10 cellular contexts compared by ENCODE assay signal in the genomic region with DNA sequence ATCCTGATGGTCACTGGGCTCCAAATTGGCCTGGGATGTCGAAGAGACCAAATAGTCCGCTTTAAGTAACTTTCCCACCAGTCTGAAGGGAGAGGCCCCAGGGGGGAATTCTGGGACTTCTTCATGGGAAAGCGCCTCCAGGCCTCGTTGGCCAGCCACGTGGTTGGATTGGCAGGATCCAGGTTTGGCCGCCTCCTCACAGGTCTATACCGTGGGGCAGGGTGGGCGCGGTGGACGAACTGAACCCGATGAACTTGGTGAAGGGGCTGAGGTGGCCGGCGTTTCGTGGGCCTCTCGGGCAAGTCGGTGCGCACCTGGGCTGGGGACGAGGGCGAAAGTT. TPM values are rescaled to one million over a fixed set of nuclear protein-coding genes. Genes with fewer than 3 reads are reported as not detected.
DNase-seq lines count a peak whose midpoint lies in the region; ATAC-seq and TF ChIP-seq lines count a peak whose summit lies in the region.
"Had no signal": no experiment of that assay in that cellular context is flagged by ENCODE, and none has a peak within 500 bp of the region (broad histone marks: within the 10 kb centered on the region; RNA-seq: fewer than 3 reads in every experiment).

No MANE protein-coding gene starts in this region.

- TF ChIP-seq CTCF in BE2C (IDR thresholded peaks at IDR 0.05; ENCODE audit: low read depth, low read length) (no peak), LNCaP clone FGC (IDR thresholded peaks at IDR 0.05; ENCODE audit: control insufficient read depth, extremely low read depth, insufficient read depth) (no peak), nephron (IDR thresholded peaks at IDR 0.05; ENCODE audit: unreplicated experiment in 3 of 3) (no peak)

- peak overlapping the region in 1 of 2 donors; percentile 42 for H3K27ac Mint-ChIP-seq in effector memory CD8-positive, alpha-beta T cell
- H3K27ac Mint-ChIP-seq in nephron = no peak overlapping the region

- H3K4me3 ChIP-seq in BE2C (ENCODE audit: low read depth, low read length) (peak overlapping the region; percentile 59), LNCaP clone FGC (ENCODE audit: low read depth, low read length) (peak overlapping the region; percentile 58)
- H3K4me3 ChIP-seq: mucosa of descending colon had no signal

- no peak for ATAC-seq in effector memory CD8-positive, alpha-beta T cell (replicated peaks)

- H3K27me3 Mint-ChIP-seq in effector memory CD8-positive, alpha-beta T cell = peaks cover 68 to 94% of the 10 kb centered on the region in 2 donors
- H3K27me3 Mint-ChIP-seq in nephron (ENCODE audit: low read depth) = peaks cover 76% of the 10 kb centered on the region

- DNase-seq in BE2C (no peak), LNCaP clone FGC (ENCODE audit: low read depth) (no peak), NCI-H1092 (lab: John Stamatoyannopoulos, UW) (no peak), DMS114 treated with DMSO at 0.1 percent for 48 hours (lab: John Stamatoyannopoulos, UW; ENCODE audit: unreplicated experiment) (no peak), GM19240 (ENCODE audit: insufficient read length, low spot score) (no peak), NCI-H1105 (lab: John Stamatoyannopoulos, UW) (no peak)
- no peak for DNase-seq in effector memory CD8-positive, alpha-beta T cell
- DNase-seq: amniotic stem cell had no signal

- H3K9me3 ChIP-seq in BE2C = no peaks in the 10 kb centered on the region
- H3K9me3 ChIP-seq: mucosa of descending colon had no signal

- no peaks in the 10 kb centered on the region for H3K4me1 ChIP-seq in BE2C

- H3K4me1 Mint-ChIP-seq in effector memory CD8-positive, alpha-beta T cell (ENCODE audit: low read depth in 2 of 2) = peaks cover 13 to 14% of the 10 kb centered on the region in 2 donors
- no peaks in the 10 kb centered on the region for H3K4me1 Mint-ChIP-seq in nephron

- H3K36me3 ChIP-seq in BE2C = no peaks in the 10 kb centered on the region

- H3K9me3 Mint-ChIP-seq in effector memory CD8-positive, alpha-beta T cell = no peaks in the 10 kb centered on the region
- H3K9me3 Mint-ChIP-seq in nephron = peaks cover 6% of the 10 kb centered on the region

- peaks cover 6% of the 10 kb centered on the region for H3K36me3 Mint-ChIP-seq in effector memory CD8-positive, alpha-beta T cell (ENCODE audit: insufficient read depth)
- H3K36me3 Mint-ChIP-seq in nephron (ENCODE audit: low read depth) = no peaks in the 10 kb centered on the region

- H3K27me3 ChIP-seq in BE2C = peaks cover 30% of the 10 kb centered on the region

- peak overlapping the region; percentile 77 for H3K4me3 Mint-ChIP-seq in effector memory CD8-positive, alpha-beta T cell
- H3K4me3 Mint-ChIP-seq in nephron = peak overlapping the region; percentile 82 to 85 (median 85)

RNA-seq across cellular contexts. Expression of a gene that starts 0.3 kb away (rescaled TPM):
- polyA plus RNA-seq in BE2C (2012; ENCODE audit: insufficient read depth, insufficient read length, low read depth) = not detected
